In the genomic region with DNA sequence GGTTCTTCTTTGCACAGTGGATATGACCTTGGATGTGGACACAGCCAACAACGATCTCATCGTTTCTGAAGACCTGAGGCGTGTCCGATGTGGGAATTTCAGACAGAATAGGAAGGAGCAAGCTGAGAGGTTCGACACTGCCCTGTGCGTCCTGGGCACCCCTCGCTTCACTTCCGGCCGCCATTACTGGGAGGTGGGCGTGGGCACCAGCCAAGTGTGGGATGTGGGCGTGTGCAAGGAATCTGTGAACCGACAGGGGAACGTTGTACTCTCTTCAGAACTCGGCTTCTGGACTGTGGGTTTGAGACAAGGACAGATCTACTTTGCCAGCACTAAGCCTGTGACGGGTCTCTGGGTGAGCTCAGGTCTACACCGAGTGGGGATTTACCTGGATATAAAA, we compare ENCODE assay signal across 34 cellular contexts. TPM values are rescaled to one million over a fixed set of nuclear protein-coding genes. Genes with fewer than 3 reads are reported as not detected.
"Had no signal": no experiment of that assay in that cellular context is flagged by ENCODE, and none has a peak within 500 bp of the region (broad histone marks: within the 10 kb centered on the region; RNA-seq: fewer than 3 reads in every experiment).

No MANE protein-coding gene starts in this region.

- H3K9me3 ChIP-seq: gastrocnemius medialis, heart left ventricle, left lung, ovary, psoas muscle, sigmoid colon, thoracic aorta, upper lobe of left lung, uterus had no signal

- H3K9ac ChIP-seq: neural progenitor cell had no signal

- H3K36me3 ChIP-seq: gastrocnemius medialis, heart left ventricle, left lung, neural progenitor cell, ovary, sigmoid colon, thoracic aorta, tibial nerve, upper lobe of left lung, uterus had no signal

- H3K36me3 Mint-ChIP-seq: naive thymus-derived CD4-positive, alpha-beta T cell; neural progenitor cell; stimulated activated memory B cell treated with anti-CD40 and anti-IgM and Interleukin-4, amounts not matched to agents 10 μg/mL and 1 μg/mL and 100 μg/mL, for 72 hours had no signal

- H3K4me1 ChIP-seq: gastrocnemius medialis, heart left ventricle, left lung, neural progenitor cell, psoas muscle, sigmoid colon, tibial nerve, upper lobe of left lung, uterus had no signal

- ATAC-seq: esophagus mucosa; gastrocnemius medialis; heart left ventricle; left cardiac atrium; left lung; naive thymus-derived CD4-positive, alpha-beta T cell; psoas muscle; right cardiac atrium; stimulated activated memory B cell treated with anti-CD40 and anti-IgM and Interleukin-4, amounts not matched to agents 10 μg/mL and 1 μg/mL and 100 μg/mL, for 72 hours had no signal

- H3K9me3 Mint-ChIP-seq: stimulated activated naive CD8-positive, alpha-beta T cell treated with anti-CD3 and anti-CD28 coated beads, Interleukin-15, Interleukin-2, amounts not matched to agents 100 ng/mL and 50 ng/mL, for 24 hours had no signal

- DNase-seq: dorsolateral prefrontal cortex; effector CD4-positive, alpha-beta T cell; foreskin fibroblast; gastrocnemius medialis; heart left ventricle; hippocampal formation; left cardiac atrium; left lung; mesendoderm; midbrain; naive thymus-derived CD4-positive, alpha-beta T cell; nucleus accumbens; ovary; posterior cingulate gyrus; psoas muscle; right cardiac atrium; sigmoid colon; stimulated activated CD4-positive, alpha-beta T cell treated with anti-CD3 and anti-CD28 coated beads, Interleukin-4, amount 100 ng/mL, for 4 hours; upper lobe of left lung; uterus had no signal

- H3K27ac Mint-ChIP-seq: naive thymus-derived CD4-positive, alpha-beta T cell; nephron; neural progenitor cell; stimulated activated memory B cell treated with anti-CD40 and anti-IgM and Interleukin-4, amounts not matched to agents 10 μg/mL and 1 μg/mL and 100 μg/mL, for 72 hours; stimulated activated naive CD8-positive, alpha-beta T cell treated with anti-CD3 and anti-CD28 coated beads, Interleukin-15, Interleukin-2, amounts not matched to agents 100 ng/mL and 50 ng/mL, for 24 hours had no signal

- H3K4me1 Mint-ChIP-seq: naive thymus-derived CD4-positive, alpha-beta T cell; nephron; neural progenitor cell; stimulated activated memory B cell treated with anti-CD40 and anti-IgM and Interleukin-4, amounts not matched to agents 10 μg/mL and 1 μg/mL and 100 μg/mL, for 72 hours had no signal

- H3K27ac ChIP-seq: dorsolateral prefrontal cortex, epithelial cell of prostate, gastrocnemius medialis, heart left ventricle, left lung, neural progenitor cell, ovary, psoas muscle, sigmoid colon, thoracic aorta, tibial nerve, upper lobe of left lung, uterus had no signal

- H3K4me3 ChIP-seq: dorsolateral prefrontal cortex, gastrocnemius medialis, heart left ventricle, left lung, neural progenitor cell, ovary, psoas muscle, sigmoid colon, thoracic aorta, tibial nerve, upper lobe of left lung, uterus had no signal

- H3K4me2 ChIP-seq: neural progenitor cell had no signal

- H2AFZ ChIP-seq: neural progenitor cell had no signal

- H3K4me3 Mint-ChIP-seq: naive thymus-derived CD4-positive, alpha-beta T cell; nephron; neural progenitor cell; stimulated activated memory B cell treated with anti-CD40 and anti-IgM and Interleukin-4, amounts not matched to agents 10 μg/mL and 1 μg/mL and 100 μg/mL, for 72 hours; stimulated activated naive CD8-positive, alpha-beta T cell treated with anti-CD3 and anti-CD28 coated beads, Interleukin-15, Interleukin-2, amounts not matched to agents 100 ng/mL and 50 ng/mL, for 24 hours had no signal

- H3K27me3 ChIP-seq: gastrocnemius medialis, neural progenitor cell, ovary, sigmoid colon, tibial nerve, upper lobe of left lung, uterus had no signal

RNA-seq across cellular contexts. Expression of gene RFPL4AL1, which starts 9.4 kb away (rescaled TPM):
- total RNA-seq: dorsolateral prefrontal cortex; esophagus mucosa; gastrocnemius medialis; heart left ventricle; kidney epithelial cell; left cardiac atrium; left lung; lower leg skin; mucosa of gallbladder; naive thymus-derived CD4-positive, alpha-beta T cell; psoas muscle; renal cortical epithelial cell; right cardiac atrium; sigmoid colon; skeletal muscle tissue; thoracic aorta; tibial nerve; upper lobe of left lung; uterus had no signal
- polyA plus RNA-seq: heart left ventricle; naive thymus-derived CD4-positive, alpha-beta T cell; ovary; psoas muscle; right cardiac atrium had no signal

RNA-seq across cellular contexts. Expression of gene RFPL4A, which starts 19.4 kb away (rescaled TPM):
- total RNA-seq: dorsolateral prefrontal cortex; esophagus mucosa; gastrocnemius medialis; heart left ventricle; kidney epithelial cell; left cardiac atrium; left lung; lower leg skin; naive thymus-derived CD4-positive, alpha-beta T cell; ovary; psoas muscle; renal cortical epithelial cell; right cardiac atrium; sigmoid colon; thoracic aorta; upper lobe of left lung; uterus had no signal
- polyA plus RNA-seq: heart left ventricle; naive thymus-derived CD4-positive, alpha-beta T cell; ovary; psoas muscle; right cardiac atrium had no signal

RNA-seq across cellular contexts. Expression of gene NLRP9, which starts 40.1 kb away (rescaled TPM):
- total RNA-seq: dorsolateral prefrontal cortex; esophagus mucosa; gastrocnemius medialis; heart left ventricle; kidney epithelial cell; left cardiac atrium; left lung; lower leg skin; lung microvascular endothelial cell; mucosa of gallbladder; naive thymus-derived CD4-positive, alpha-beta T cell; ovary; psoas muscle; renal cortical epithelial cell; right cardiac atrium; sigmoid colon; skeletal muscle tissue; thoracic aorta; tibial nerve; upper lobe of left lung had no signal
- polyA plus RNA-seq: heart left ventricle; naive thymus-derived CD4-positive, alpha-beta T cell; psoas muscle; right cardiac atrium; sigmoid colon had no signal

RNA-seq across cellular contexts. Expression of gene NLRP11, which starts 53.5 kb away (rescaled TPM):
- total RNA-seq: esophagus mucosa; gastrocnemius medialis; heart left ventricle; kidney epithelial cell; left cardiac atrium; left lung; naive thymus-derived CD4-positive, alpha-beta T cell; psoas muscle; renal cortical epithelial cell; right cardiac atrium; sigmoid colon; thoracic aorta; tibial nerve; upper lobe of left lung had no signal
- polyA plus RNA-seq: heart left ventricle; naive thymus-derived CD4-positive, alpha-beta T cell; psoas muscle; right cardiac atrium had no signal

RNA-seq across cellular contexts. Expression of gene NLRP4, which starts 58.0 kb away (rescaled TPM):
- total RNA-seq: esophagus mucosa; gastrocnemius medialis; heart left ventricle; kidney epithelial cell; left cardiac atrium; left lung; lower leg skin; lung microvascular endothelial cell; mucosa of gallbladder; naive thymus-derived CD4-positive, alpha-beta T cell; ovary; psoas muscle; renal cortical epithelial cell; right cardiac atrium; sigmoid colon; skeletal muscle tissue; thoracic aorta; tibial nerve; upper lobe of left lung had no signal
- polyA plus RNA-seq: heart left ventricle; naive thymus-derived CD4-positive, alpha-beta T cell; psoas muscle; right cardiac atrium had no signal
